20 cellular contexts compared by ENCODE assay signal in the genomic region with DNA sequence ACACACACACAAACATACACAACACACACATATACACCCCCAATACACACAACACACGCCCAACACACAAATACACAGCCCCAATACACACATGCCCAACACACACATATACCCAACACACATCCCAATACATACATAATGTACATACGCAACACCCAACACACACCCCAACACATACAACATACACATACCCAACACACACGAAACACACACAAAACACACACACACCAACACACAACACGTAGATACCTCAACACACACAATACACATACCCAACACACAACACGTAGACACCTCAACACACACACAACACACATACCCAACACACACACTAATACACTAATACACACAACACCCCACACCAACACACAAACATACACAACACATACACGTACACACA. TPM values are rescaled to one million over a fixed set of nuclear protein-coding genes. Genes with fewer than 3 reads are reported as not detected.
DNase-seq lines count a peak whose midpoint lies in the region; ATAC-seq, FAIRE-seq and TF ChIP-seq lines count a peak whose summit lies in the region.
"Had no signal": no experiment of that assay in that cellular context is flagged by ENCODE, and none has a peak within 500 bp of the region (broad histone marks: within the 10 kb centered on the region; RNA-seq: fewer than 3 reads in every experiment).

No MANE protein-coding gene starts in this region.

- H4K5ac ChIP-seq in H1 (ENCODE audit: insufficient read length, low read depth, low read length) = no peak overlapping the region

- peak overlapping the region; percentile 44 for H3K4ac ChIP-seq in H1 (replicated peaks; ENCODE audit: insufficient read length, low read depth, low read length)

- no peak for TF ChIP-seq POLR2A in H1 (IDR thresholded peaks at IDR 0.05; ENCODE audit: control extremely low read depth in 1 of 2, low read depth in 2 of 2, low read length in 2 of 2)

- H4K8ac ChIP-seq in H1 (ENCODE audit: extremely low read depth, insufficient read depth, low read length) = no peak overlapping the region

- H3K27me3 Mint-ChIP-seq in neural progenitor cell (ENCODE audit: insufficient read depth, low read depth) (peaks cover 6% of the 10 kb centered on the region), natural killer cell (ENCODE audit: low read depth in 2 of 2) (peaks cover 0 to 3% of the 10 kb centered on the region in 2 donors)

- no peak for FAIRE-seq in H1 (lab: Jason Lieb, UNC)
- FAIRE-seq: RCC 7860 had no signal

- in situ Hi-C loops in Panc1 (cut with HindIII; ENCODE audit: low pct_unique_long_range_greater_than_20kb, low sequenced_read_pairs) = no loop called here

- H3K4me2 ChIP-seq in H1 (ENCODE audit: insufficient read depth in 1 of 2, low read depth in 2 of 2, low read length in 2 of 2) (no peak overlapping the region), neural progenitor cell (no peak overlapping the region)

- no peak overlapping the region for H3K14ac ChIP-seq in H1 (ENCODE audit: insufficient read length)

- H4K20me1 ChIP-seq in H1 (replicated peaks in 1 of 2; ENCODE audit: control insufficient read depth in 1 of 2, insufficient read depth in 2 of 2, low read length in 2 of 2) = peaks cover 0 to 10% of the 10 kb centered on the region in 2 experiments
- H4K20me1 ChIP-seq in neural progenitor cell (ENCODE audit: low read depth) = no peaks in the 10 kb centered on the region

- H3K4me3 ChIP-seq in HEK293 (ENCODE audit: low read depth, low read length) = no peak overlapping the region
- no peak overlapping the region for H3K4me3 ChIP-seq in Panc1 (ENCODE audit: low read depth in 2 of 2, low read length in 2 of 2)
- no peak overlapping the region for H3K4me3 ChIP-seq in H1 (ENCODE audit: extremely low read depth in 1 of 4, insufficient read depth in 2 of 4, low read depth in 3 of 4, low read length in 4 of 4)
- H3K4me3 ChIP-seq in neural progenitor cell = no peak overlapping the region
- H3K4me3 ChIP-seq: MG63 had no signal

- H3K27ac ChIP-seq in HEK293 (ENCODE audit: extremely low read depth, low read depth, low read length) (no peak overlapping the region), Panc1 (ENCODE audit: low read length) (no peak overlapping the region), H1 (ENCODE audit: low read depth, low read length) (no peak overlapping the region), neural progenitor cell (no peak overlapping the region)

- H2BK12ac ChIP-seq in H1 (ENCODE audit: low read depth, low read length) = 0 out of 2 replicates have a peak overlapping the region, but pooled peaks have one; percentile 18

- H2BK120ac ChIP-seq in H1 (replicated peaks; ENCODE audit: low read depth, low read length) = no peak overlapping the region

- no peaks in the 10 kb centered on the region for H3K4me1 ChIP-seq in HEK293 (ENCODE audit: control insufficient read depth, insufficient read depth, low read length)
- no peaks in the 10 kb centered on the region for H3K4me1 ChIP-seq in Panc1 (ENCODE audit: control insufficient read depth, insufficient read depth, low read length)
- H3K4me1 ChIP-seq in H1 (replicated peaks in 1 of 4; ENCODE audit: control insufficient read depth in 3 of 4, insufficient read depth in 4 of 4, low read length in 3 of 4) = no peaks in the 10 kb centered on the region
- no peaks in the 10 kb centered on the region for H3K4me1 ChIP-seq in neural progenitor cell

- H3K79me1 ChIP-seq in H1 (ENCODE audit: low read depth, low read length) = no peaks in the 10 kb centered on the region

- intact Hi-C loops in Panc1 (cut with micrococcal nuclease; ENCODE audit: unreplicated experiment) (no loop called here), natural killer cell (cut with micrococcal nuclease) (no loop called here)

- no peaks in the 10 kb centered on the region for H3K79me2 ChIP-seq in H1 (ENCODE audit: control insufficient read depth in 1 of 2, insufficient read depth in 2 of 2, low read length in 2 of 2)
- H3K79me2 ChIP-seq in neural progenitor cell (ENCODE audit: low read depth) = no peaks in the 10 kb centered on the region

- CTCF ChIA-PET in HEK293 (lab: Yijun Ruan, JAX) (no interaction called here), Panc1 (lab: Charles Lee) (no interaction called here), H1 (lab: Charles Lee; ENCODE audit: partially characterized antibody) (no interaction called here)

- H3K4me3 Mint-ChIP-seq in neural progenitor cell (peak overlapping the region; percentile 3), natural killer cell (no peak overlapping the region)

- POLR2A ChIA-PET in HEK293 (lab: Yijun Ruan, JAX) (no interaction called here), Panc1 (lab: Charles Lee) (no interaction called here), H1 (lab: Charles Lee; ENCODE audit: partially characterized antibody) (no interaction called here)

- TSS peak; percentile 56 for BruUV-seq in Panc1 (replicated peaks; lab: Mats Ljungman, UMichigan)

- H2AFZ ChIP-seq in H1 (ENCODE audit: low read length) (no peak overlapping the region), neural progenitor cell (replicated peaks) (no peak overlapping the region)

- peaks cover 15% of the 10 kb centered on the region for H3K23me2 ChIP-seq in H1 (ENCODE audit: low read depth, low read length)

- H3K27ac Mint-ChIP-seq in neural progenitor cell = no peak overlapping the region
- H3K27ac Mint-ChIP-seq in natural killer cell = peak overlapping the region in 1 of 2 donors; percentile 6
- H3K27ac Mint-ChIP-seq: CD14-positive monocyte had no signal

- TF ChIP-seq RAD21 in H1 (IDR thresholded peaks at IDR 0.05 in 1 of 2, conservative IDR thresholded peaks at IDR 0.05 in 1 of 2; ENCODE audit: low read depth in 2 of 2, low read length in 2 of 2) = no peak

- H3K9ac ChIP-seq in H1 (replicated peaks in 1 of 4; ENCODE audit: extremely low read depth in 1 of 4, low read depth in 3 of 4, low read length in 3 of 4) (no peak overlapping the region; a peak in 1 of 7 replicates), neural progenitor cell (no peak overlapping the region)

- H3K9me3 ChIP-seq in HEK293 (ENCODE audit: control insufficient read depth, insufficient read depth, low read depth, low read length) (no peaks in the 10 kb centered on the region), Panc1 (ENCODE audit: control insufficient read depth, insufficient read depth, low read depth, low read length) (no peaks in the 10 kb centered on the region), H1 (ENCODE audit: insufficient read depth in 2 of 2, low read depth in 1 of 2, low read length in 1 of 2) (peaks cover 0 to 4% of the 10 kb centered on the region in 2 experiments; a peak in 1 of 4 replicates), neural progenitor cell (ENCODE audit: low read depth) (no peaks in the 10 kb centered on the region)
- H3K9me3 ChIP-seq: MG63 had no signal

- DNase-seq in Panc1 (ENCODE audit: low read depth, low spot score) (no peak), H1 (ENCODE audit: low read depth in 1 of 2, low spot score in 2 of 2) (no peak), neural progenitor cell (ENCODE audit: low spot score) (no peak), NCI-H2029 (lab: John Stamatoyannopoulos, UW) (no peak), natural killer cell (no peak), UCSD-AML1 (lab: John Stamatoyannopoulos, UW; ENCODE audit: unreplicated experiment) (no peak)
- DNase-seq: DMS 273 treated with DMSO at 0.1 percent for 48 hours, DND-41, H7, Kasumi-1, MG63, NCI-H1048, NCI-H1436 treated with DMSO at 0.1 percent for 48 hours, NCI-H2029 treated with DMSO at 0.1 percent for 48 hours, NCI-H2171, NCI-H526 treated with DMSO at 0.1 percent for 48 hours had no signal

- H4K91ac ChIP-seq in H1 (replicated peaks; ENCODE audit: insufficient read length, low read length) = peak overlapping the region; percentile 6

- no peak overlapping the region for H3K18ac ChIP-seq in H1 (ENCODE audit: extremely low read depth, low read length)

- ATAC-seq in Panc1 (no peak), natural killer cell (no peak)
- ATAC-seq: Right ventricle myocardium inferior had no signal

- no peak overlapping the region for H2BK15ac ChIP-seq in H1 (ENCODE audit: low read length)

- no peaks in the 10 kb centered on the region; a peak in 1 of 3 replicates for H3K36me3 ChIP-seq in HEK293 (ENCODE audit: control insufficient read depth in 2 of 2, insufficient read depth in 1 of 2, low read length in 2 of 2)
- no peaks in the 10 kb centered on the region for H3K36me3 ChIP-seq in Panc1 (ENCODE audit: control insufficient read depth, insufficient read depth, low read length)
- no peaks in the 10 kb centered on the region; a peak in 1 of 8 replicates for H3K36me3 ChIP-seq in H1 (ENCODE audit: control insufficient read depth in 2 of 4, insufficient read depth in 4 of 4, low read length in 3 of 4)
- no peaks in the 10 kb centered on the region for H3K36me3 ChIP-seq in neural progenitor cell
- H3K36me3 ChIP-seq: MG63 had no signal

- H3K36me3 Mint-ChIP-seq in neural progenitor cell (peaks cover 1% of the 10 kb centered on the region), natural killer cell (no peaks in the 10 kb centered on the region)
- H3K36me3 Mint-ChIP-seq: CD14-positive monocyte had no signal

- H2BK20ac ChIP-seq in H1 (ENCODE audit: low read length) = no peak overlapping the region

- peaks cover 24% of the 10 kb centered on the region for H3F3A ChIP-seq in neural progenitor cell (ENCODE audit: low read depth)

- H3K9me3 Mint-ChIP-seq in neural progenitor cell (peaks cover 2% of the 10 kb centered on the region), natural killer cell (peaks cover 4 to 7% of the 10 kb centered on the region in 2 donors)

- no peak overlapping the region for H3K23ac ChIP-seq in H1 (ENCODE audit: insufficient read length)

- H2AK5ac ChIP-seq in H1 (ENCODE audit: low read depth, low read length) = 0 out of 2 replicates have a peak overlapping the region, but pooled peaks have one; percentile 82

- H3K27me3 ChIP-seq in Panc1 (ENCODE audit: control insufficient read depth, insufficient read depth, low read length) = no peaks in the 10 kb centered on the region
- H3K27me3 ChIP-seq in H1 (replicated peaks in 1 of 4; ENCODE audit: control insufficient read depth in 3 of 4, extremely low read depth in 1 of 4, insufficient read depth in 3 of 4, low read length in 3 of 4) = peaks cover 0 to 4% (median 0%) of the 10 kb centered on the region in 4 experiments; a peak in 2 of 7 replicates
- no peaks in the 10 kb centered on the region for H3K27me3 ChIP-seq in neural progenitor cell
- H3K27me3 ChIP-seq: MG63 had no signal

- no peak for TF ChIP-seq CTCF in HEK293 (tag by site-specific recombination; IDR thresholded peaks at IDR 0.05)
- TF ChIP-seq CTCF in Panc1 (IDR thresholded peaks at IDR 0.05) = no peak
- TF ChIP-seq CTCF in H1 (IDR thresholded peaks at IDR 0.05; ENCODE audit: control extremely low read depth in 1 of 3, insufficient read depth in 1 of 3, low read depth in 1 of 3, low read length in 3 of 3) = no peak
- no peak for TF ChIP-seq CTCF in neural progenitor cell (IDR thresholded peaks at IDR 0.05)
- TF ChIP-seq CTCF in natural killer cell (IDR thresholded peaks at IDR 0.05) = no peak

- no peaks in the 10 kb centered on the region for H3K4me1 Mint-ChIP-seq in neural progenitor cell
- H3K4me1 Mint-ChIP-seq in natural killer cell = peaks cover 22 to 32% of the 10 kb centered on the region in 2 donors

- H3K56ac ChIP-seq in H1 (replicated peaks; ENCODE audit: insufficient read length, low read depth, low read length) = peak overlapping the region; percentile 97

- H2BK5ac ChIP-seq in H1 (ENCODE audit: low read depth, low read length) = no peak overlapping the region

- no peak for TF ChIP-seq EP300 in H1 (IDR thresholded peaks at IDR 0.05; ENCODE audit: borderline replicate concordance in 1 of 2, low read depth in 2 of 2, low read length in 2 of 2)

- WGBS in H1 (ENCODE audit: extremely low coverage in 1 of 2, insufficient coverage in 1 of 2, insufficient read length in 1 of 2, insufficient replicate concordance in 2 of 2, low coverage in 1 of 2, low lambda C conversion rate in 2 of 2, missing lambda C conversion rate in 1 of 2), 2 experiments = 87 to 100% methylated on average over 5 to 6 of the region's 6 CpGs

RNA-seq across cellular contexts. Expression of a gene that starts 8.9 kb away (rescaled TPM):
- total RNA-seq in Panc1 (2021; ENCODE audit: unreplicated experiment) (195 TPM), neural progenitor cell (ENCODE audit: low replicate concordance) (164 and 378 TPM in 2 replicates), natural killer cell (100 to 1,000 TPM; 110 to 140 (median 135) TPM)
- polyA plus RNA-seq in Panc1 (2012; ENCODE audit: insufficient read length) = 232 TPM
- total RNA-seq in H1 (2021; fragmentation: NEBNext Ultra II Directional; extraction: Animal tissue kit (Norgen Biotek cat#: 25700)) = 159 and 162 TPM in 2 replicates
- polyA plus RNA-seq in H1 (2011; rRNA removed) = 546 and 743 TPM in 2 replicates
- 422 TPM for polyA plus RNA-seq in H1 (2011; cell fraction: cytosol; rRNA removed)
- 1,385 TPM for polyA plus RNA-seq in H1 (2011; cell fraction: nucleus; rRNA removed)
- 179 to 242 TPM (median 225 TPM) in 4 replicates for polyA plus RNA-seq in H1 (2012, experiment 1 of 2)
- 236 TPM for polyA plus RNA-seq in H1 (2012, experiment 2 of 2)
- polyA plus RNA-seq in H1 (2013, experiment 1 of 2) = 117 TPM
- polyA plus RNA-seq in H1 (2013, experiment 2 of 2) = 108 TPM
- 256 and 338 TPM in 2 replicates for polyA minus RNA-seq in H1 (2011; rRNA and poly(A)+ RNA removed)
- polyA minus RNA-seq in H1 (2011; cell fraction: cytosol; rRNA and poly(A)+ RNA removed) = 108 TPM
- polyA minus RNA-seq in H1 (2011; cell fraction: nucleus; rRNA and poly(A)+ RNA removed) = 190 TPM

RNA-seq across cellular contexts. Expression of a gene that starts 41.2 kb away (rescaled TPM):
- 39.1 TPM for total RNA-seq in Panc1 (2021; ENCODE audit: unreplicated experiment)
- polyA plus RNA-seq in Panc1 (2012; ENCODE audit: insufficient read length) = 77.4 TPM
- total RNA-seq in H1 (2021; fragmentation: NEBNext Ultra II Directional; extraction: Animal tissue kit (Norgen Biotek cat#: 25700)) = 33.7 and 34.7 TPM in 2 replicates
- 37.6 and 47.9 TPM in 2 replicates for polyA plus RNA-seq in H1 (2011; rRNA removed)
- 33.5 TPM for polyA plus RNA-seq in H1 (2011; cell fraction: cytosol; rRNA removed)
- 50.2 TPM for polyA plus RNA-seq in H1 (2011; cell fraction: nucleus; rRNA removed)
- 18.3 to 27.4 TPM (median 25.2 TPM) in 4 replicates for polyA plus RNA-seq in H1 (2012, experiment 1 of 2)
- polyA plus RNA-seq in H1 (2012, experiment 2 of 2) = 30.5 TPM
- polyA plus RNA-seq in H1 (2013, experiment 1 of 2) = 25.1 TPM
- polyA plus RNA-seq in H1 (2013, experiment 2 of 2) = 24.1 TPM
- 14.2 and 14.4 TPM in 2 replicates for polyA minus RNA-seq in H1 (2011; rRNA and poly(A)+ RNA removed)
- polyA minus RNA-seq in H1 (2011; cell fraction: cytosol; rRNA and poly(A)+ RNA removed) = 13.2 TPM
- 12.3 TPM for polyA minus RNA-seq in H1 (2011; cell fraction: nucleus; rRNA and poly(A)+ RNA removed)
- total RNA-seq in neural progenitor cell (ENCODE audit: low replicate concordance) = 2.0 and 5.5 TPM in 2 replicates
- 10 to 100 TPM; 11.0 to 23.7 (median 19.6) TPM for total RNA-seq in natural killer cell
